11 cellular contexts compared by ENCODE assay signal in the genomic region with DNA sequence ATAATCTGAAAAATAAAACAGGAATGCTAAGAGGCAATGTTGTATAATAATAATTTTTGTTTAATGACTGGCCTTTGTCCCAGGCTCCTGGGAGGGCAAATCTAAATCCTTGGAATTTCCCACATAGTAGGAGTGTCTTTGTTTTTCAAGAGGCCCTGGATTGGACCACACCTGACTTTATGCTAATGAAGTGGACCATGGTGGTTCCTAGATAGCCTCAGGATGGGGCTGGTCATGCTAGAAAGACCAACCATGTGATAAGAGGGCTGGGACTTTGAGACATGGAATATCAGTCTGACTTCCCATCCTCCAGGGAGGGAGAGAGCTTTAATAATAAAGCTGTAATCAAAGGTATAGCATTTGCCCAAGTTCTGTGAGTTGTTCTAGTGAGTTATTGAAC.
DNase-seq lines count a peak whose midpoint lies in the region; ATAC-seq and TF ChIP-seq lines count a peak whose summit lies in the region.
"Had no signal": no experiment of that assay in that cellular context is flagged by ENCODE, and none has a peak within 500 bp of the region (broad histone marks: within the 10 kb centered on the region; RNA-seq: fewer than 3 reads in every experiment).

No MANE protein-coding gene starts in this region.

- ATAC-seq in body of pancreas, result no peak
- ATAC-seq: A549 had no signal

- intact Hi-C loops in body of pancreas (cut with DNase I) (no loop called here), stomach (cut with DNase I; ENCODE audit: low total_unique reads) (no loop called here), ovary (cut with DNase I) (no loop called here)

- H3K4me3 ChIP-seq in body of pancreas, result no peak overlapping the region
- no peak overlapping the region for H3K4me3 ChIP-seq in stomach
- H3K4me3 ChIP-seq in ovary, result no peak overlapping the region
- H3K4me3 ChIP-seq: A549, HAP-1 had no signal

- peaks cover 0 to 7% (median 0%) of the 10 kb centered on the region in 3 donors for H3K9me3 ChIP-seq in body of pancreas
- H3K9me3 ChIP-seq in stomach, result peaks cover 0 to 10% (median 4%) of the 10 kb centered on the region in 4 donors
- H3K9me3 ChIP-seq in ovary, result no peaks in the 10 kb centered on the region

- TF ChIP-seq EP300 in stomach (IDR thresholded peaks at IDR 0.05) (no peak), ovary (IDR thresholded peaks at IDR 0.05) (no peak)

- TF ChIP-seq CTCF in body of pancreas (IDR thresholded peaks at IDR 0.05) (no peak), stomach (IDR thresholded peaks at IDR 0.05) (no peak), ovary (IDR thresholded peaks at IDR 0.05) (no peak)

- TF ChIP-seq POLR2A in body of pancreas (IDR thresholded peaks at IDR 0.05) (no peak), stomach (IDR thresholded peaks at IDR 0.05) (no peak), ovary (IDR thresholded peaks at IDR 0.05) (no peak)

- no peaks in the 10 kb centered on the region for H3K36me3 ChIP-seq in body of pancreas (replicated peaks in 1 of 2; ENCODE audit: insufficient read depth in 1 of 2, low read depth in 2 of 2)
- no peaks in the 10 kb centered on the region for H3K36me3 ChIP-seq in stomach
- H3K36me3 ChIP-seq in ovary, result no peaks in the 10 kb centered on the region
- H3K36me3 ChIP-seq: HAP-1 had no signal

- H3K4me1 ChIP-seq in body of pancreas, result peaks cover 49% of the 10 kb centered on the region
- peaks cover 0 to 60% (median 20%) of the 10 kb centered on the region in 4 donors for H3K4me1 ChIP-seq in stomach
- no peaks in the 10 kb centered on the region for H3K4me1 ChIP-seq in ovary (ENCODE audit: insufficient read depth)
- H3K4me1 ChIP-seq: HAP-1 had no signal

- peak overlapping the region; percentile 82 to 87 (median 86) for H3K27ac ChIP-seq in body of pancreas
- peak overlapping the region in 3 of 5 donors; percentile 1 to 83 (median 16) for H3K27ac ChIP-seq in stomach
- no peak overlapping the region for H3K27ac ChIP-seq in ovary
- H3K27ac ChIP-seq: A549 had no signal

- H3K27me3 ChIP-seq in body of pancreas, result no peaks in the 10 kb centered on the region
- no peaks in the 10 kb centered on the region for H3K27me3 ChIP-seq in stomach
- H3K27me3 ChIP-seq in ovary, result no peaks in the 10 kb centered on the region

- DNase-seq in ELF-1 (ENCODE audit: low read depth, low spot score) (peak; percentile 19), body of pancreas (no peak), kidney tubule cell (ENCODE audit: low spot score) (peak; percentile 22), stomach (no peak), NOMO-1 treated with dmso at 0.1 percent for 144 hours (lab: John Stamatoyannopoulos, UW; ENCODE audit: unreplicated experiment) (no peak), ovary (no peak)
- no peak for DNase-seq in activated T-cell treated with anti-CD3 and anti-CD28 coated beads, Interleukin-2, amount 50 U/mL, for 48 hours
- DNase-seq: Caco-2; CD8-positive, alpha-beta memory T cell had no signal

Comparison
In these comparisons a context has a peak if more than half of its experiments do, and no peak if none do; other contexts are left out.
1. DNase-seq: peak in ELF-1 (single experiment) and kidney tubule cell (single experiment); none in body of pancreas (0 of 4), stomach (single experiment), NOMO-1 treated with dmso at 0.1 percent for 144 hours (single experiment), ovary (0 of 5) and activated T-cell treated with anti-CD3 and anti-CD28 coated beads, Interleukin-2, amount 50 U/mL, for 48 hours (0 of 2).
2. H3K27ac ChIP-seq: peak in body of pancreas (4 of 4) and stomach (3 of 5); none in ovary (0 of 2).